Comparison of ENCODE assay signal across 8 cellular contexts in the genomic region with DNA sequence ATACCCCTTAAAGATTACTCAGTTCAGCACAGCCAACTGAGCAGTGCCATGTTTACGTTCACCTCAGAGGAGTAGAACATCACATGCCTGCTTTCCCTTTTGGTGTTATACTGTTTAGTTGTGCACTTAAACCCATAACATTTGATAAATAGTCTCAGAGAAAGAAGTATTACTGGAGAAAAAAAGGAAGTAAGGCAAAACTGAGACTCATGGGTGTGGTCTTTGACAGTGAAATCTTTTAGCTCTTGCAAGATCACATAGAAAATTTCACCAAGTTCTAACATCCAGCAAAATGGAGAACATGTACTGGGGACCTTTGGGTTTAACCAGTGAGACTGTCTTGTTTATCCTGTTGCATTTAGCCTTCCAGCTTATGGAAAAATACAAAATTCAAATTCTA. TPM values are rescaled to one million over a fixed set of nuclear protein-coding genes. Genes with fewer than 3 reads are reported as not detected.
DNase-seq lines count a peak whose midpoint lies in the region; ATAC-seq lines count a peak whose summit lies in the region.

No MANE protein-coding gene starts in this region.

- peak overlapping the region; percentile 74 for H3K27ac ChIP-seq in mesenchymal stem cell (ENCODE audit: low read length, poor library complexity, severe bottlenecking)

- no peak overlapping the region for H2BK15ac ChIP-seq in mesenchymal stem cell (ENCODE audit: low read depth, poor library complexity, severe bottlenecking)

- H3K4ac ChIP-seq in mesenchymal stem cell (ENCODE audit: low read depth in 1 of 2, low read length in 2 of 2), result no peak overlapping the region

- H3K4me2 ChIP-seq in mesenchymal stem cell (ENCODE audit: low read length, poor library complexity, severe bottlenecking), result no peak overlapping the region

- H4K8ac ChIP-seq in mesenchymal stem cell (ENCODE audit: low read length), result no peak overlapping the region

- H3K36me3 ChIP-seq in mesenchymal stem cell (ENCODE audit: control insufficient read depth in 1 of 2, insufficient read depth in 2 of 2, low read depth in 1 of 2, low read length in 2 of 2), result peaks cover 0 to 39% of the 10 kb centered on the region in 2 experiments

- no peak overlapping the region for H2BK120ac ChIP-seq in mesenchymal stem cell (ENCODE audit: low read depth, low read length)

- H2BK12ac ChIP-seq in mesenchymal stem cell (ENCODE audit: low read length in 2 of 2), result no peak overlapping the region

- H3K9me3 ChIP-seq in mesenchymal stem cell (ENCODE audit: control insufficient read depth, low read length), result no peaks in the 10 kb centered on the region

- no peak overlapping the region for H3K18ac ChIP-seq in mesenchymal stem cell (ENCODE audit: low read depth in 1 of 2, low read length in 2 of 2)

- DNase-seq in SKM-1 treated with dmso at 0.1 percent for 144 hours (lab: John Stamatoyannopoulos, UW; ENCODE audit: unreplicated experiment), result peak; percentile 85
- DNase-seq in mesenchymal stem cell, result peak; percentile 20
- DNase-seq in middle frontal gyrus (ENCODE audit: extremely low spot score, low spot score), result no peak
- DNase-seq in NCI-H2029 treated with DMSO at 0.1 percent for 48 hours (lab: John Stamatoyannopoulos, UW), result no peak
- no peak for DNase-seq in DMS79 treated with DMSO at 0.1 percent for 48 hours (lab: John Stamatoyannopoulos, UW)
- no peak for DNase-seq in NCI-H1694 treated with DMSO at 0.1 percent for 48 hours (lab: John Stamatoyannopoulos, UW)

- no peak overlapping the region for H3K23ac ChIP-seq in mesenchymal stem cell (ENCODE audit: low read length in 2 of 2)

- H2BK5ac ChIP-seq in mesenchymal stem cell (ENCODE audit: low read depth, low read length, poor library complexity, severe bottlenecking), result no peak overlapping the region

- peak; percentile 21 for ATAC-seq in GM18519 (IDR thresholded peaks at IDR 0.05; ENCODE audit: low FRiP score, unreplicated experiment)
- peak; percentile 21 for ATAC-seq in HG02981 (IDR thresholded peaks at IDR 0.05; ENCODE audit: unreplicated experiment)

- H3K79me1 ChIP-seq in mesenchymal stem cell (replicated peaks; ENCODE audit: low read length, poor library complexity, severe bottlenecking), result peaks cover 3% of the 10 kb centered on the region

- H3K4me1 ChIP-seq in mesenchymal stem cell (ENCODE audit: control insufficient read depth, insufficient read depth, low read depth, low read length), result peaks cover 5% of the 10 kb centered on the region

- H4K91ac ChIP-seq in mesenchymal stem cell (ENCODE audit: low read length), result no peak overlapping the region

- no peaks in the 10 kb centered on the region for H3K27me3 ChIP-seq in mesenchymal stem cell (ENCODE audit: control insufficient read depth in 1 of 2, insufficient read depth in 1 of 2, low read length in 2 of 2)

- WGBS in mesenchymal stem cell, result 100% methylated on average over 1 of the region's 1 CpG

- H2AK5ac ChIP-seq in mesenchymal stem cell (ENCODE audit: low read length, severe bottlenecking), result peak overlapping the region; percentile 40

- H3K14ac ChIP-seq in mesenchymal stem cell (ENCODE audit: low read length in 2 of 2), result no peak overlapping the region

- no peak overlapping the region for H2AFZ ChIP-seq in mesenchymal stem cell (ENCODE audit: low read depth, low read length)

- peak overlapping the region in 1 of 2 experiments; percentile 20 for H3K4me3 ChIP-seq in mesenchymal stem cell (ENCODE audit: insufficient read depth in 1 of 2, low read depth in 1 of 2, low read length in 2 of 2)

- H3K9ac ChIP-seq in mesenchymal stem cell (ENCODE audit: low read length), result peak overlapping the region; percentile 48

RNA-seq across cellular contexts. Expression of gene TANK, which starts 5.6 kb away (rescaled TPM):
- 50.9 TPM for polyA plus RNA-seq in mesenchymal stem cell (2013, experiment 1 of 2)
- polyA plus RNA-seq in mesenchymal stem cell (2013, experiment 2 of 2), result 56.2 TPM

Comparison
In these comparisons a context has a peak if more than half of its experiments do, and no peak if none do; other contexts are left out.
1. DNase-seq: peak in SKM-1 treated with dmso at 0.1 percent for 144 hours (single experiment) and mesenchymal stem cell (single experiment); none in middle frontal gyrus (single experiment), NCI-H2029 treated with DMSO at 0.1 percent for 48 hours (single experiment), DMS79 treated with DMSO at 0.1 percent for 48 hours (single experiment) and NCI-H1694 treated with DMSO at 0.1 percent for 48 hours (single experiment).